18 cellular contexts compared by ENCODE assay signal in the genomic region with DNA sequence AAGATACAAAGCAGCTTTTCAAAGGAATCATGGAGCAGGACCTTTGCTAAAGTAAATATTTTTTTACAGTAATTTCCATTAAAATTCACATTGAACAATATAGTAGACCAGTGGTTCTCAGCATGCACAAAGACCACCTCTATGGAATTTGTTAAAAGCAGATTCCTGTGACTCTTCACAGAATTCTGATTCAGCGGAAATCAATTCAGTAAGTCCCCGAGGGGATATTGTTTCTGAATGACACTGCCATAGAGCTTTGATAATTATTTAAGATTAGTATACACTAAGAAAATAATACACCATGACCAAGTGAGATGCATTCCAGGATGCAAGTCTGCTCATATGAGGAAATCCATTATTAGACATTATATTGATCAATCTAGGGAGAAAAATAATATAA.
A peak's percentile ranks its signal among the peaks of the same experiment; 100 is the strongest.
DNase-seq lines count a peak whose midpoint lies in the region; TF ChIP-seq lines count a peak whose summit lies in the region.
"Had no signal": no experiment of that assay in that cellular context is flagged by ENCODE, and none has a peak within 500 bp of the region (broad histone marks: within the 10 kb centered on the region; RNA-seq: fewer than 3 reads in every experiment).

No MANE protein-coding gene starts in this region.

- BruUV-seq in A673 (replicated peaks; lab: Mats Ljungman, UMichigan) = no TSS peak

- H3K4me1 Mint-ChIP-seq in nephron = peaks cover 30% of the 10 kb centered on the region
- H3K4me1 Mint-ChIP-seq: CD14-positive monocyte, GM23338 had no signal

- peak overlapping the region in 2 of 3 experiments; percentile 62 to 70 for H3K27ac Mint-ChIP-seq in nephron
- H3K27ac Mint-ChIP-seq: CD14-positive monocyte; CD4-positive, alpha-beta memory T cell; GM23338 had no signal

- H3K27ac ChIP-seq in A673 (ENCODE audit: low read depth, low read length, poor library complexity, severe bottlenecking) (peak overlapping the region; percentile 24), brain microvascular endothelial cell (peak overlapping the region; percentile 75), colonic mucosa (no peak overlapping the region)
- H3K27ac ChIP-seq: 22Rv1, A549, BLaER1 had no signal

- H3K4me1 ChIP-seq in A673 (ENCODE audit: insufficient read depth, low read length, poor library complexity, severe bottlenecking) (peaks cover 20% of the 10 kb centered on the region), colonic mucosa (no peaks in the 10 kb centered on the region)
- H3K4me1 ChIP-seq: A549, BLaER1 had no signal

- H3K9me3 Mint-ChIP-seq in nephron = peaks cover 30% of the 10 kb centered on the region

- CTCF ChIA-PET in A673 (lab: Charles Lee) = no interaction called here

- in situ Hi-C loops in brain microvascular endothelial cell (cut with HindIII; ENCODE audit: low pct_ligation_motif_present, low sequenced_read_pairs) = no loop called here

- H3K9ac ChIP-seq in colonic mucosa (ENCODE audit: low read depth in 2 of 2, low read length in 2 of 2) = no peak overlapping the region
- H3K9ac ChIP-seq: BLaER1 had no signal

- H3K27me3 ChIP-seq in A673 (replicated peaks; ENCODE audit: insufficient read depth, low read depth, low read length, poor library complexity) (no peaks in the 10 kb centered on the region), brain microvascular endothelial cell (replicated peaks) (no peaks in the 10 kb centered on the region), colonic mucosa (no peaks in the 10 kb centered on the region)
- H3K27me3 ChIP-seq: BLaER1 had no signal

- H3K36me3 ChIP-seq in A673 (ENCODE audit: insufficient read depth, low read length, poor library complexity, severe bottlenecking) (no peaks in the 10 kb centered on the region), brain microvascular endothelial cell (replicated peaks) (no peaks in the 10 kb centered on the region), colonic mucosa (no peaks in the 10 kb centered on the region)
- H3K36me3 ChIP-seq: BLaER1 had no signal

- TF ChIP-seq CTCF in A673 (conservative IDR thresholded peaks at IDR 0.05; ENCODE audit: low read depth, low read length) (no peak), brain microvascular endothelial cell (IDR thresholded peaks at IDR 0.05; ENCODE audit: low read depth, low read length, missing control alignments) (no peak), nephron (IDR thresholded peaks at IDR 0.05; ENCODE audit: unreplicated experiment in 3 of 3) (no peak), colonic mucosa (IDR thresholded peaks at IDR 0.05) (no peak)

- H3K4me3 ChIP-seq in A673 (ENCODE audit: low read depth, low read length, poor library complexity, severe bottlenecking) (peak overlapping the region; percentile 9), brain microvascular endothelial cell (ENCODE audit: low read depth, low read length) (no peak overlapping the region), colonic mucosa (no peak overlapping the region)
- H3K4me3 ChIP-seq: A549, BLaER1, GM12878, GM23338 had no signal

- H3K36me3 Mint-ChIP-seq in nephron (ENCODE audit: low read depth) = peaks cover 26% of the 10 kb centered on the region

- intact Hi-C loops in A673 (cut with micrococcal nuclease; ENCODE audit: unreplicated experiment) (no loop called here), colonic mucosa (cut with DNase I) (no loop called here)

- POLR2A ChIA-PET in A673 (lab: Charles Lee; ENCODE audit: low non-redundant PET) = no interaction called here

- DNase-seq in A673 (ENCODE audit: low spot score) (peak; percentile 88), NCI-H146 treated with DMSO at 0.1 percent for 48 hours (lab: John Stamatoyannopoulos, UW; ENCODE audit: unreplicated experiment) (peak; percentile 53), brain microvascular endothelial cell (no peak), GDM1 (lab: John Stamatoyannopoulos, UW) (no peak), colonic mucosa (no peak)
- no peak for DNase-seq in activated CD4-positive, CD25-positive, alpha-beta regulatory T cell treated with anti-CD3 and anti-CD28 coated beads, Interleukin-2, amount 50 U/mL, for 72 hours
- no peak for DNase-seq in stimulated activated CD4-positive, alpha-beta T cell treated with anti-CD3 and anti-CD28 coated beads, Interleukin-1b, Interleukin-23, amount 100 ng/mL, for 48 hours
- DNase-seq: Calu3; CD4-positive, alpha-beta memory T cell; DMS79 treated with DMSO at 0.1 percent for 48 hours; HCEC 1CT had no signal

- no peak overlapping the region for H3K4me3 Mint-ChIP-seq in nephron
- H3K4me3 Mint-ChIP-seq: CD14-positive monocyte; CD4-positive, alpha-beta memory T cell; GM23338 had no signal

- no peaks in the 10 kb centered on the region for H3K9me3 ChIP-seq in A673 (ENCODE audit: low read depth, low read length, poor library complexity, severe bottlenecking)
- no peaks in the 10 kb centered on the region for H3K9me3 ChIP-seq in colonic mucosa
- H3K9me3 ChIP-seq: A549, BLaER1 had no signal

- H3K27me3 Mint-ChIP-seq in nephron (ENCODE audit: low read depth) = no peaks in the 10 kb centered on the region

Comparison
In these comparisons a context has a peak if more than half of its experiments do, and no peak if none do; other contexts are left out.
1. DNase-seq: peak in A673 (single experiment) and NCI-H146 treated with DMSO at 0.1 percent for 48 hours (single experiment); none in brain microvascular endothelial cell (single experiment), activated CD4-positive, CD25-positive, alpha-beta regulatory T cell treated with anti-CD3 and anti-CD28 coated beads, Interleukin-2, amount 50 U/mL, for 72 hours (single experiment), GDM1 (single experiment), colonic mucosa (single experiment) and stimulated activated CD4-positive, alpha-beta T cell treated with anti-CD3 and anti-CD28 coated beads, Interleukin-1b, Interleukin-23, amount 100 ng/mL, for 48 hours (single experiment).